31 cellular contexts compared by ENCODE assay signal in genomic region chr10:106224676-106225075, GRCh38.
DNase-seq lines count a peak whose midpoint lies in the region; ATAC-seq and TF ChIP-seq lines count a peak whose summit lies in the region.
"Had no signal": no experiment of that assay in that cellular context is flagged by ENCODE, and none has a peak within 500 bp of the region (broad histone marks: within the 10 kb centered on the region; RNA-seq: fewer than 3 reads in every experiment).

No MANE protein-coding gene starts in this region.

- no peaks in the 10 kb centered on the region for H3K4me1 ChIP-seq in spleen
- H3K4me1 ChIP-seq: A549; adrenal gland; BLaER1 treated with 17β-estradiol and CSF1 and Interleukin-3, amounts not matched to agents 10 nM and 100 nM; heart left ventricle had no signal

- POLR2A ChIA-PET in GM10248 (lab: Yijun Ruan, JAX) = no interaction called here

- TF ChIP-seq CTCF in AG09319 (IDR thresholded peaks at IDR 0.05; ENCODE audit: low read depth, low read length) = no peak
- no peak for TF ChIP-seq CTCF in spleen (IDR thresholded peaks at IDR 0.05 in 8 of 11, conservative IDR thresholded peaks at IDR 0.05 in 3 of 11)
- no peak for TF ChIP-seq CTCF in GM10248 (IDR thresholded peaks at IDR 0.05; ENCODE audit: control extremely low read depth, extremely low read depth, low read depth, missing control alignments)

- H3K4me3 ChIP-seq in spleen = no peak overlapping the region
- H3K4me3 ChIP-seq: A549; adrenal gland; BLaER1 treated with 17β-estradiol and CSF1 and Interleukin-3, amounts not matched to agents 10 nM and 100 nM; heart left ventricle had no signal

- intact Hi-C loops in spleen (cut with DNase I; ENCODE audit: low total_unique reads) = no loop called here

- CTCF ChIA-PET in GM10248 (lab: Yijun Ruan, JAX) = interaction anchor here (1.0 kb wide), 1 partner anchor 13 kb away, joined by 3 read pairs; no protein-coding TSS in a partner anchor

- H3K9me3 ChIP-seq in spleen = peaks cover 0 to 6% (median 0%) of the 10 kb centered on the region in 8 donors
- H3K9me3 ChIP-seq: A549; adrenal gland; BLaER1 treated with 17β-estradiol and CSF1 and Interleukin-3, amounts not matched to agents 10 nM and 100 nM had no signal

- ATAC-seq in GM19467 (IDR thresholded peaks at IDR 0.05; ENCODE audit: unreplicated experiment) = no peak
- ATAC-seq in HG03025 (IDR thresholded peaks at IDR 0.05; ENCODE audit: low FRiP score, unreplicated experiment) = no peak
- ATAC-seq: A549; activated CD8-positive, alpha-beta T cell treated with anti-CD3 and anti-CD28 coated beads for 36 hours; heart left ventricle; right cardiac atrium; stimulated activated naive CD8-positive, alpha-beta T cell treated with anti-CD3 and anti-CD28 coated beads, Interleukin-15, amount 100 ng/mL, for 72 hours had no signal

- WGBS in spleen, 5 donors = 49 to 59% (median 51%) methylated on average over 1 of the region's 1 CpG

- H3K27ac ChIP-seq in spleen = no peak overlapping the region
- H3K27ac ChIP-seq: A549; adrenal gland; BLaER1 treated with 17β-estradiol and CSF1 and Interleukin-3, amounts not matched to agents 10 nM and 100 nM; brain microvascular endothelial cell; epithelial cell of prostate; heart left ventricle had no signal

- H3K36me3 ChIP-seq in spleen = no peaks in the 10 kb centered on the region
- H3K36me3 ChIP-seq: adrenal gland; BLaER1 treated with 17β-estradiol and CSF1 and Interleukin-3, amounts not matched to agents 10 nM and 100 nM; brain microvascular endothelial cell; heart left ventricle had no signal

- H3K27me3 ChIP-seq in spleen (replicated peaks in 1 of 7) = no peaks in the 10 kb centered on the region
- H3K27me3 ChIP-seq: adrenal gland; BLaER1 treated with 17β-estradiol and CSF1 and Interleukin-3, amounts not matched to agents 10 nM and 100 nM; brain microvascular endothelial cell; heart left ventricle had no signal

- TF ChIP-seq POLR2A in spleen (IDR thresholded peaks at IDR 0.05) = no peak

- DNase-seq in AG09319 (ENCODE audit: extremely low read depth, low read depth) (peak; percentile 3), HT1080 (ENCODE audit: low read depth) (peak; percentile 62), amniotic epithelial cell (ENCODE audit: low read depth) (peak; percentile 35), fibroblast of the conjunctiva (ENCODE audit: low read depth) (peak; percentile 12), spleen (no peak), GM10248 (ENCODE audit: extremely low spot score) (no peak)
- DNase-seq: activated CD4-positive, alpha-beta T cell treated with anti-CD3 and anti-CD28 coated beads for 1 hour; activated CD8-positive, alpha-beta memory T cell treated with anti-CD3 and anti-CD28 coated beads, Interleukin-2, amount 50 U/mL, for 48 hours; activated CD8-positive, alpha-beta T cell treated with anti-CD3 and anti-CD28 coated beads for 36 hours; activated naive CD4-positive, alpha-beta T cell treated with Interleukin-2 at 50 U/mL for 16 hours; adrenal gland; brain microvascular endothelial cell; DMS153; foreskin melanocyte; GOT3; heart left ventricle; HFFc6; kidney; NCI-H1417 treated with DMSO at 0.1 percent for 48 hours; NCI-H2029 treated with DMSO at 0.1 percent for 48 hours; NCI-H69; posterior cingulate gyrus; right cardiac atrium; SHP77 treated with DMSO at 0.1 percent for 48 hours; stimulated activated CD4-positive, alpha-beta T cell treated with anti-CD3 and anti-CD28 coated beads, Interleukin-2, amount 100 ng/mL, for 24 hours; stimulated activated naive CD8-positive, alpha-beta T cell treated with anti-CD3 and anti-CD28 coated beads, Interleukin-15, amount 100 ng/mL, for 72 hours had no signal

Comparison
In these comparisons a context has a peak if more than half of its experiments do, and no peak if none do; other contexts are left out.
1. DNase-seq: peak in AG09319 (single experiment), HT1080 (single experiment), amniotic epithelial cell (single experiment) and fibroblast of the conjunctiva (single experiment); none in spleen (single experiment) and GM10248 (single experiment).